Comparison of ENCODE assay signal across 1 cellular context in genomic region chr20:61218886-61219480, GRCh38.
TF ChIP-seq lines count a peak whose summit lies in the region.

No MANE protein-coding gene starts in this region.

TF ChIP-seq in HepG2, 621 proteins besides CTCF, POLR2A, EP300 and RAD21:
- no peak for TF ChIP-seq HNF1A (IDR thresholded peaks at IDR 0.05; ENCODE audit: low read depth)
- no peak for TF ChIP-seq HNF1A (CRISPR knock-in tag; IDR thresholded peaks at IDR 0.05; ENCODE audit: borderline replicate concordance)
- TF ChIP-seq ZNF354B (CRISPR knock-in tag; IDR thresholded peaks at IDR 0.05) = no peak
- no peak for TF ChIP-seq U2AF2 (IDR thresholded peaks at IDR 0.05; ENCODE audit: low read depth, low read length)
- no peak for TF ChIP-seq MEF2D (CRISPR knock-in tag; IDR thresholded peaks at IDR 0.05)
- TF ChIP-seq GPN1 (CRISPR knock-in tag; IDR thresholded peaks at IDR 0.05; ENCODE audit: borderline replicate concordance) = no peak
- no peak for TF ChIP-seq SKIL (CRISPR knock-in tag; IDR thresholded peaks at IDR 0.05; ENCODE audit: borderline replicate concordance)
- no peak for TF ChIP-seq ZNF768 (CRISPR knock-in tag; IDR thresholded peaks at IDR 0.05)
- no peak for TF ChIP-seq ZNF18 (CRISPR knock-in tag; IDR thresholded peaks at IDR 0.05; ENCODE audit: insufficient replicate concordance)
- TF ChIP-seq ZNF780A (CRISPR knock-in tag; IDR thresholded peaks at IDR 0.05) = no peak
- no peak for TF ChIP-seq ZNF740 (CRISPR knock-in tag; IDR thresholded peaks at IDR 0.05)
- TF ChIP-seq HINFP (CRISPR knock-in tag; IDR thresholded peaks at IDR 0.05; ENCODE audit: low read depth) = no peak
- no peak for TF ChIP-seq ZNF569 (CRISPR knock-in tag; IDR thresholded peaks at IDR 0.05; ENCODE audit: borderline replicate concordance)
- no peak for TF ChIP-seq ZNF138 (CRISPR knock-in tag; IDR thresholded peaks at IDR 0.05; ENCODE audit: low read depth)
- TF ChIP-seq DMTF1 (CRISPR knock-in tag; IDR thresholded peaks at IDR 0.05) = no peak
